28 cellular contexts compared by ENCODE assay signal in genomic region chr14:58645641-58646040, GRCh38.
"Had no signal": no experiment of that assay in that cellular context is flagged by ENCODE, and none has a peak within 500 bp of the region (broad histone marks: within the 10 kb centered on the region; RNA-seq: fewer than 3 reads in every experiment).

No MANE protein-coding gene starts in this region.

- H3K4me3 Mint-ChIP-seq: naive thymus-derived CD4-positive, alpha-beta T cell; natural killer cell; nephron; neural crest cell; stimulated activated effector memory CD8-positive, alpha-beta T cell treated with anti-CD3 and anti-CD28 coated beads, Interleukin-12 subunit alpha, Interleukin-12 subunit beta, amount 100 ng/mL, for 72 hours; stimulated activated naive B cell treated with anti-CD40 and anti-IgM and Interleukin-4, amounts not matched to agents 10 μg/mL and 1 μg/mL and 100 μg/mL, for 72 hours; stimulated activated naive CD8-positive, alpha-beta T cell treated with anti-CD3 and anti-CD28 coated beads, Interleukin-15, Interleukin-2, amounts not matched to agents 100 ng/mL and 50 ng/mL, for 24 hours; type B pancreatic cell had no signal

- H3K4me1 Mint-ChIP-seq: natural killer cell; stimulated activated effector memory CD8-positive, alpha-beta T cell treated with anti-CD3 and anti-CD28 coated beads, Interleukin-12 subunit alpha, Interleukin-12 subunit beta, amount 100 ng/mL, for 72 hours; stimulated activated naive B cell treated with anti-CD40 and anti-IgM and Interleukin-4, amounts not matched to agents 10 μg/mL and 1 μg/mL and 100 μg/mL, for 72 hours had no signal

- ATAC-seq: naive thymus-derived CD4-positive, alpha-beta T cell; natural killer cell; psoas muscle; stimulated activated effector memory CD8-positive, alpha-beta T cell treated with anti-CD3 and anti-CD28 coated beads, Interleukin-12 subunit alpha, Interleukin-12 subunit beta, amount 100 ng/mL, for 72 hours; stimulated activated naive B cell treated with anti-CD40 and anti-IgM and Interleukin-4, amounts not matched to agents 10 μg/mL and 1 μg/mL and 100 μg/mL, for 72 hours; upper lobe of right lung had no signal

- H3K36me3 Mint-ChIP-seq: natural killer cell; stimulated activated effector memory CD8-positive, alpha-beta T cell treated with anti-CD3 and anti-CD28 coated beads, Interleukin-12 subunit alpha, Interleukin-12 subunit beta, amount 100 ng/mL, for 72 hours had no signal

- H3K4me1 ChIP-seq: parathyroid adenoma, psoas muscle, right lobe of liver, stomach, upper lobe of right lung, vagina had no signal

- H3K36me3 ChIP-seq: ovary had no signal

- H3K4me3 ChIP-seq: ovary, psoas muscle, right lobe of liver, sigmoid colon, stomach, tibial artery, transverse colon, upper lobe of right lung, vagina had no signal

- H3K9me3 ChIP-seq: neutrophil, ovary, psoas muscle, right lobe of liver, sigmoid colon, stomach, tibial artery, transverse colon, upper lobe of right lung, vagina had no signal

- H3K27ac ChIP-seq: neutrophil, ovary, parathyroid adenoma, psoas muscle, right lobe of liver, sigmoid colon, stomach, tibial artery, transverse colon, upper lobe of right lung, vagina had no signal

- H3K27me3 ChIP-seq: neutrophil, ovary, right lobe of liver, sigmoid colon, stomach, tibial artery, transverse colon, upper lobe of right lung, vagina had no signal

- H3K27me3 Mint-ChIP-seq: progenitor cell of endocrine pancreas; stimulated activated naive B cell treated with anti-CD40 and anti-IgM and Interleukin-4, amounts not matched to agents 10 μg/mL and 1 μg/mL and 100 μg/mL, for 72 hours had no signal

- H3K27ac Mint-ChIP-seq: natural killer cell; nephron; progenitor cell of endocrine pancreas; stimulated activated effector memory CD8-positive, alpha-beta T cell treated with anti-CD3 and anti-CD28 coated beads, Interleukin-12 subunit alpha, Interleukin-12 subunit beta, amount 100 ng/mL, for 72 hours; stimulated activated naive B cell treated with anti-CD40 and anti-IgM and Interleukin-4, amounts not matched to agents 10 μg/mL and 1 μg/mL and 100 μg/mL, for 72 hours; stimulated activated naive CD8-positive, alpha-beta T cell treated with anti-CD3 and anti-CD28 coated beads, Interleukin-15, Interleukin-2, amounts not matched to agents 100 ng/mL and 50 ng/mL, for 24 hours; type B pancreatic cell had no signal

- DNase-seq: naive thymus-derived CD4-positive, alpha-beta T cell; natural killer cell; nucleus accumbens; ovary; posterior cingulate gyrus; psoas muscle; right lobe of liver; sigmoid colon; small intestine; stimulated activated CD4-positive, alpha-beta T cell treated with anti-CD3 and anti-CD28 coated beads, Interleukin-15, amount 100 ng/mL, for 24 hours; stimulated activated CD4-positive, alpha-beta T cell treated with anti-CD3 and anti-CD28 coated beads, Interleukin-2, amount 100 ng/mL, for 24 hours; stimulated activated CD4-positive, alpha-beta T cell treated with anti-CD3 and anti-CD28 coated beads, Interleukin-2, amount 100 ng/mL, for 48 hours; stimulated activated CD4-positive, alpha-beta T cell treated with anti-CD3 and anti-CD28 coated beads, Interleukin-4, amount 100 ng/mL, for 24 hours; stimulated activated naive B cell treated with anti-CD40 and anti-IgM and Interleukin-4, amounts not matched to agents 10 μg/mL and 1 μg/mL and 100 μg/mL, for 72 hours; stimulated activated naive CD4-positive, alpha-beta T cell treated with Interleukin-2 at 50 U/mL for 16 hours; stomach; tibial artery; transverse colon; upper lobe of right lung had no signal

- H3K9me3 Mint-ChIP-seq: natural killer cell; nephron; neural crest cell; stimulated activated effector memory CD8-positive, alpha-beta T cell treated with anti-CD3 and anti-CD28 coated beads, Interleukin-12 subunit alpha, Interleukin-12 subunit beta, amount 100 ng/mL, for 72 hours; stimulated activated naive B cell treated with anti-CD40 and anti-IgM and Interleukin-4, amounts not matched to agents 10 μg/mL and 1 μg/mL and 100 μg/mL, for 72 hours; stimulated activated naive CD8-positive, alpha-beta T cell treated with anti-CD3 and anti-CD28 coated beads, Interleukin-15, Interleukin-2, amounts not matched to agents 100 ng/mL and 50 ng/mL, for 24 hours; type B pancreatic cell had no signal
